In genomic region chr17:75124041-75124818, GRCh38 we compare ENCODE assay signal across 8 cellular contexts. TPM values are rescaled to one million over a fixed set of nuclear protein-coding genes. Genes with fewer than 3 reads are reported as not detected.
DNase-seq lines count a peak whose midpoint lies in the region; ATAC-seq and TF ChIP-seq lines count a peak whose summit lies in the region.

No MANE protein-coding gene starts in this region.

- no peak for TF ChIP-seq RAD21 in SK-N-SH (IDR thresholded peaks at IDR 0.05; ENCODE audit: low read length)

- no peaks in the 10 kb centered on the region for H3K9me3 ChIP-seq in SK-N-SH

- DNase-seq in Daoy (ENCODE audit: low read depth) (peak; percentile 98), SK-N-SH (no peak), left colon (peak; percentile 90 to 97)
- DNase-seq in activated naive CD8-positive, alpha-beta T cell treated with anti-CD3 and anti-CD28 coated beads, Interleukin-2, amount 50 U/mL, for 16 hours (ENCODE audit: low read depth, low spot score), result peak; percentile 33
- peak; percentile 35 for DNase-seq in stimulated activated CD8-positive, alpha-beta memory T cell treated with anti-CD3 and anti-CD28 coated beads, Interleukin-12 subunit alpha, Interleukin-12 subunit beta, amount 100 ng/mL, for 1 hour (ENCODE audit: low read depth)

- no peak overlapping the region for H3K27ac ChIP-seq in SK-N-SH (ENCODE audit: low read depth in 2 of 2, low read length in 1 of 2)

- ATAC-seq in left colon, result peak; percentile 88
- ATAC-seq in HG03025 (IDR thresholded peaks at IDR 0.05; ENCODE audit: low FRiP score, unreplicated experiment), result no peak
- ATAC-seq in HG02678 (IDR thresholded peaks at IDR 0.05; ENCODE audit: unreplicated experiment), result no peak
- ATAC-seq in HG03439 (IDR thresholded peaks at IDR 0.05; ENCODE audit: unreplicated experiment), result no peak

- H4K20me1 ChIP-seq in SK-N-SH (ENCODE audit: insufficient read depth), result no peaks in the 10 kb centered on the region

- H2AFZ ChIP-seq in SK-N-SH (ENCODE audit: low read depth), result no peak overlapping the region

- H3K79me2 ChIP-seq in SK-N-SH (ENCODE audit: insufficient read depth), result peaks cover 2% of the 10 kb centered on the region; the same call in 1 of the 2 replicates

- peak in 1 of 2 experiments; percentile 35; a peak in 1 of 4 replicates for TF ChIP-seq EP300 in SK-N-SH (IDR thresholded peaks at IDR 0.05; ENCODE audit: borderline replicate concordance in 1 of 2, low read depth in 1 of 2, low read length in 1 of 2)

- intact Hi-C loops in left colon (cut with DNase I, micrococcal nuclease), result no loop called here

- CTCF ChIA-PET in SK-N-SH (lab: Yijun Ruan, JAX), result interaction anchor here (0.7 to 19.6 kb wide), 9 partner anchors 9 to 162 kb away, joined by 3 to 422 read pairs (median 4); partner anchors contain the start of gene ARMC7

- POLR2A ChIA-PET in SK-N-SH (lab: Yijun Ruan, JAX), result interaction anchor here (0.6 to 1.6 kb wide), 3 partner anchors 10 to 108 kb away, joined by 3 to 8 read pairs (median 6); no protein-coding TSS in a partner anchor

- WGBS in SK-N-SH (ENCODE audit: low lambda C conversion rate), result 82% methylated on average over 14 of the region's 19 CpGs

- no peaks in the 10 kb centered on the region for H3K9me2 ChIP-seq in SK-N-SH

- no peak overlapping the region for H3K9ac ChIP-seq in SK-N-SH

- no peak overlapping the region for H3K4me2 ChIP-seq in SK-N-SH

- H3F3A ChIP-seq in SK-N-SH (replicated peaks; ENCODE audit: insufficient read depth), result peaks cover 17% of the 10 kb centered on the region

- H3K4me3 ChIP-seq in SK-N-SH (ENCODE audit: low read depth in 2 of 2, low read length in 1 of 2), result no peak overlapping the region

- H3K27me3 ChIP-seq in SK-N-SH (ENCODE audit: insufficient read depth), result no peaks in the 10 kb centered on the region

- peaks cover 4 to 7% of the 10 kb centered on the region in 2 experiments; a peak in 1 of 4 replicates for H3K4me1 ChIP-seq in SK-N-SH (ENCODE audit: control insufficient read depth in 1 of 2, insufficient read depth in 2 of 2, low read depth in 1 of 2, low read length in 1 of 2)

- TF ChIP-seq CTCF in SK-N-SH (IDR thresholded peaks at IDR 0.05), result no peak

- peaks cover 5 to 8% of the 10 kb centered on the region in 2 experiments for H3K36me3 ChIP-seq in SK-N-SH (replicated peaks in 1 of 2; ENCODE audit: control insufficient read depth in 1 of 2, insufficient read depth in 2 of 2, low read length in 1 of 2)

TF ChIP-seq in SK-N-SH, 30 proteins besides CTCF, POLR2A, EP300 and RAD21:
- TF ChIP-seq NRF1 (IDR thresholded peaks at IDR 0.05; ENCODE audit: low read depth, low read length) (no peak), FOSL2 (IDR thresholded peaks at IDR 0.05; ENCODE audit: borderline replicate concordance, low read depth) (peak; percentile 86), YY1 (IDR thresholded peaks at IDR 0.05; ENCODE audit: low read depth) (0 out of 2 replicates have a peak, but pooled peaks have one; percentile 32), PBX3 (IDR thresholded peaks at IDR 0.05) (0 out of 2 replicates have a peak, but pooled peaks have one; percentile 7), TCF12 (IDR thresholded peaks at IDR 0.05) (peak; percentile 74), FOXJ3 (CRISPR knock-in tag; IDR thresholded peaks at IDR 0.05) (no peak), JUND (IDR thresholded peaks at IDR 0.05) (peak; percentile 79), ZBTB33 (IDR thresholded peaks at IDR 0.05; ENCODE audit: borderline replicate concordance, low read depth) (0 out of 2 replicates have a peak, but pooled peaks have one; percentile 47)

RNA-seq across cellular contexts. Expression of gene NT5C, which starts 7.3 kb away (rescaled TPM):
- 86.0 and 91.8 TPM in 2 replicates for total RNA-seq in Daoy (2014; rRNA removed; shearing (Covaris generic))
- 111 and 114 TPM in 2 replicates for polyA plus RNA-seq in SK-N-SH (2012; rRNA removed)
- polyA plus RNA-seq in SK-N-SH (2012; cell fraction: cytosol; rRNA removed), result 53.5 and 66.8 TPM in 2 replicates
- polyA plus RNA-seq in SK-N-SH (2012; cell fraction: nucleus; rRNA removed), result 316 and 454 TPM in 2 replicates
- 10 to 100 TPM; 77.6 to 86.6 TPM for total RNA-seq in left colon

RNA-seq across cellular contexts. Expression of gene ARMC7, which starts 14.5 kb away (rescaled TPM):
- total RNA-seq in Daoy (2014; rRNA removed; shearing (Covaris generic)), result 2.6 and 3.6 TPM in 2 replicates
- polyA plus RNA-seq in SK-N-SH (2012; rRNA removed), result 7.3 and 10.8 TPM in 2 replicates
- polyA plus RNA-seq in SK-N-SH (2012; cell fraction: cytosol; rRNA removed), result 5.9 and 7.9 TPM in 2 replicates
- polyA plus RNA-seq in SK-N-SH (2012; cell fraction: nucleus; rRNA removed), result 10.6 and 11.4 TPM in 2 replicates
- total RNA-seq in left colon, result 10 to 100 TPM; 20.3 to 29.9 TPM

RNA-seq across cellular contexts. Expression of gene JPT1, which starts 30.1 kb away (rescaled TPM):
- 423 and 641 TPM in 2 replicates for total RNA-seq in Daoy (2014; rRNA removed; shearing (Covaris generic))
- polyA plus RNA-seq in SK-N-SH (2012; rRNA removed), result 259 and 490 TPM in 2 replicates
- polyA plus RNA-seq in SK-N-SH (2012; cell fraction: cytosol; rRNA removed), result 407 and 471 TPM in 2 replicates
- polyA plus RNA-seq in SK-N-SH (2012; cell fraction: nucleus; rRNA removed), result 165 and 240 TPM in 2 replicates
- 100 to 1,000 TPM; 212 to 220 TPM for total RNA-seq in left colon

RNA-seq across cellular contexts. Expression of gene SLC16A5, which starts 36.5 kb away (rescaled TPM):
- total RNA-seq in Daoy (2014; rRNA removed; shearing (Covaris generic)), result 0.24 TPM in 1 of 2 replicates, not detected in the other
- 0.03 and 0.06 TPM in 2 replicates for polyA plus RNA-seq in SK-N-SH (2012; rRNA removed)
- 0.03 TPM in 1 of 2 replicates, not detected in the other for polyA plus RNA-seq in SK-N-SH (2012; cell fraction: cytosol; rRNA removed)
- polyA plus RNA-seq in SK-N-SH (2012; cell fraction: nucleus; rRNA removed), result 0.06 TPM in 1 of 2 replicates, not detected in the other
- total RNA-seq in left colon, result 10 to 100 TPM; 26.6 to 39.6 TPM

RNA-seq across cellular contexts. Expression of gene SUMO2, which starts 58.5 kb away (rescaled TPM):
- total RNA-seq in Daoy (2014; rRNA removed; shearing (Covaris generic)), result 116 and 119 TPM in 2 replicates
- 85.5 and 114 TPM in 2 replicates for polyA plus RNA-seq in SK-N-SH (2012; rRNA removed)
- 133 and 184 TPM in 2 replicates for polyA plus RNA-seq in SK-N-SH (2012; cell fraction: cytosol; rRNA removed)
- polyA plus RNA-seq in SK-N-SH (2012; cell fraction: nucleus; rRNA removed), result 25.6 and 43.8 TPM in 2 replicates
- total RNA-seq in left colon, result 100 to 1,000 TPM; 235 to 254 TPM
